ENCODE assay signal across 26 cellular contexts in the genomic region with DNA sequence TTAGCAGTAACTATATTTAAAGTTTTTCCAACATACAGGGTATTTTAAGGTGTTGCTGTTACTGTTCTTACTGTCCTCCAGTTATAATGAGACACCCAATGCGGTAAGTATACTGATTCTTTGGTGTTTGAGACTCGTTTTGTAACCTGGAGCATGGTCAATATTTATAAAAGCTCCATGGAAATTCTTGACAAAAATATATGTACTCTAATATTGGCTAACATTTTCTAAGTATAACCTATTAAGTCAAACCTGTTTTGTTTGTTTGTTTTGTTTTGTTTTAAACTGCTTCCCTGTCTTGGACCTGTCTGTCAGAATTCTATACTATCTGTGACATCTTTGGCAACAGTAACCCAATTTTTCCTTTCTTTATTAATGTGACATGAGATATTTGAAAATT.
"Had no signal": no experiment of that assay in that cellular context is flagged by ENCODE, and none has a peak within 500 bp of the region (broad histone marks: within the 10 kb centered on the region; RNA-seq: fewer than 3 reads in every experiment).

No MANE protein-coding gene starts in this region.

- H3K4me3 ChIP-seq: colonic mucosa, coronary artery, dorsolateral prefrontal cortex, esophagus muscularis mucosa, esophagus squamous epithelium, gastrocnemius medialis, gastroesophageal sphincter, heart left ventricle, heart right ventricle, hepatocyte had no signal

- ATAC-seq: effector memory CD8-positive, alpha-beta T cell; esophagus mucosa; foreskin keratinocyte; gastrocnemius medialis; gastroesophageal sphincter; heart left ventricle; heart right ventricle had no signal

- H3K4me1 Mint-ChIP-seq: endodermal cell had no signal

- DNase-seq: colonic mucosa; cortex of kidney; dorsolateral prefrontal cortex; effector CD4-positive, alpha-beta T cell; effector CD8-positive, alpha-beta T cell; effector memory CD4-positive, alpha-beta T cell; effector memory CD8-positive, alpha-beta T cell; endodermal cell; erythroblast; esophagus squamous epithelium; foreskin fibroblast; foreskin keratinocyte; foreskin melanocyte; gastrocnemius medialis; glutamatergic neuron; head of caudate nucleus; heart left ventricle; heart right ventricle; hippocampal formation had no signal

- H3K9me3 Mint-ChIP-seq: effector memory CD8-positive, alpha-beta T cell had no signal

- H3K4me3 Mint-ChIP-seq: dendritic cell treated with granulocyte-macrophage colony-stimulating factor and Interleukin-4, amounts not matched to agents 40 ng/mL and 50 ng/mL, for 4 days; effector memory CD8-positive, alpha-beta T cell; endodermal cell had no signal

- H3K27ac ChIP-seq: colonic mucosa, coronary artery, dorsolateral prefrontal cortex, epithelial cell of prostate, esophagus muscularis mucosa, esophagus squamous epithelium, foreskin keratinocyte, gastrocnemius medialis, gastroesophageal sphincter, heart left ventricle, heart right ventricle, hepatocyte had no signal

- H3K27ac Mint-ChIP-seq: dendritic cell treated with granulocyte-macrophage colony-stimulating factor and Interleukin-4, amounts not matched to agents 40 ng/mL and 50 ng/mL, for 4 days; effector memory CD8-positive, alpha-beta T cell; endodermal cell had no signal
